1 cellular context compared by ENCODE assay signal in the genomic region with DNA sequence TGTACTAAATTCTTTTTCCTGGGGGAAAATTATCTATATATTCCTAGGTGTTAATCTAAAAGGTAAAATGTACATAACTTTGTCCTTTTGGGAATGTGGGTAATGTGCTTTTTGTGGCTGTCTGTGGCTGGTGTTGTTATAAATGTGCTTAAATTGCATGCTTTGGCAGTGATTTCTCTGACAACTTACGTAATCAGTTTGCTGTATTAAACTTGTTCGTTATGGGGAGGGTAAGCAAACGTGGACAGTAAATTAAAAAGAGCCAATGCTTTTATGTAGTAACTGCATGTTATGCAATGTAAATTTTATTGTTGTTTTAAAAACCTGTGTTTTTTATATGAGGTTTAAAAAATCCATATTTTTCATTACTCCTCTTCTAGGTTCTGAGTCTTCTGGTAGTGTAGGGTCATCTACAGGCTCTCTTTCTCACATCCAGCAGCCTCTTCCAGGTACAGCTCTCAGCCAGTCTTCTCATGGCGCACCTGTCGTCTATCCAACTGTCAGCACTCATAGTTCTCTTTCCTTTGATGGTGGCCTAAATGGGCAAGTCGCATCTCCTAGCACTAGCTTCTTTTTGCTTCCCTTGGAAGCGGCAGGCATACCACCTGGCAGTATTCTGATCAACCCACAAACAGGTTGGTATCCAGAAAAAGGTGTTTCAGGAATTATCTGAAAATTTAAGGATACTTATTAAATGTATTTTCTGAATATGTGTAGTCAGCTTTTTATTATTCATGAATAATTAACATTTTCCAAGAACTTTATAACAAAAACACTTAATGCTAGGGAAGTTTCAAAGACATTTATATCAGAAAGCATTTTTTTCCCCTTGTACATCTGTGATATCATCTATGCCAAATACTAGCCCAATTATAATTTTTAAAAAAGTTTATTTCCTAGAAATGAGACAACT.
TF ChIP-seq lines count a peak whose summit lies in the region.

No MANE protein-coding gene starts in this region.

TF ChIP-seq in GM23338, 12 proteins besides CTCF, POLR2A, EP300 and RAD21 (continued from another document):
- TF ChIP-seq, protein P1, sequence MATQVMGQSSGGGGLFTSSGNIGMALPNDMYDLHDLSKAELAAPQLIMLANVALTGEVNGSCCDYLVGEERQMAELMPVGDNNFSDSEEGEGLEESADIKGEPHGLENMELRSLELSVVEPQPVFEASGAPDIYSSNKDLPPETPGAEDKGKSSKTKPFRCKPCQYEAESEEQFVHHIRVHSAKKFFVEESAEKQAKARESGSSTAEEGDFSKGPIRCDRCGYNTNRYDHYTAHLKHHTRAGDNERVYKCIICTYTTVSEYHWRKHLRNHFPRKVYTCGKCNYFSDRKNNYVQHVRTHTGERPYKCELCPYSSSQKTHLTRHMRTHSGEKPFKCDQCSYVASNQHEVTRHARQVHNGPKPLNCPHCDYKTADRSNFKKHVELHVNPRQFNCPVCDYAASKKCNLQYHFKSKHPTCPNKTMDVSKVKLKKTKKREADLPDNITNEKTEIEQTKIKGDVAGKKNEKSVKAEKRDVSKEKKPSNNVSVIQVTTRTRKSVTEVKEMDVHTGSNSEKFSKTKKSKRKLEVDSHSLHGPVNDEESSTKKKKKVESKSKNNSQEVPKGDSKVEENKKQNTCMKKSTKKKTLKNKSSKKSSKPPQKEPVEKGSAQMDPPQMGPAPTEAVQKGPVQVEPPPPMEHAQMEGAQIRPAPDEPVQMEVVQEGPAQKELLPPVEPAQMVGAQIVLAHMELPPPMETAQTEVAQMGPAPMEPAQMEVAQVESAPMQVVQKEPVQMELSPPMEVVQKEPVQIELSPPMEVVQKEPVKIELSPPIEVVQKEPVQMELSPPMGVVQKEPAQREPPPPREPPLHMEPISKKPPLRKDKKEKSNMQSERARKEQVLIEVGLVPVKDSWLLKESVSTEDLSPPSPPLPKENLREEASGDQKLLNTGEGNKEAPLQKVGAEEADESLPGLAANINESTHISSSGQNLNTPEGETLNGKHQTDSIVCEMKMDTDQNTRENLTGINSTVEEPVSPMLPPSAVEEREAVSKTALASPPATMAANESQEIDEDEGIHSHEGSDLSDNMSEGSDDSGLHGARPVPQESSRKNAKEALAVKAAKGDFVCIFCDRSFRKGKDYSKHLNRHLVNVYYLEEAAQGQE (IDR thresholded peaks at IDR 0.05; ENCODE audit: unreplicated experiment), result no peak
- TF ChIP-seq, protein P2, sequence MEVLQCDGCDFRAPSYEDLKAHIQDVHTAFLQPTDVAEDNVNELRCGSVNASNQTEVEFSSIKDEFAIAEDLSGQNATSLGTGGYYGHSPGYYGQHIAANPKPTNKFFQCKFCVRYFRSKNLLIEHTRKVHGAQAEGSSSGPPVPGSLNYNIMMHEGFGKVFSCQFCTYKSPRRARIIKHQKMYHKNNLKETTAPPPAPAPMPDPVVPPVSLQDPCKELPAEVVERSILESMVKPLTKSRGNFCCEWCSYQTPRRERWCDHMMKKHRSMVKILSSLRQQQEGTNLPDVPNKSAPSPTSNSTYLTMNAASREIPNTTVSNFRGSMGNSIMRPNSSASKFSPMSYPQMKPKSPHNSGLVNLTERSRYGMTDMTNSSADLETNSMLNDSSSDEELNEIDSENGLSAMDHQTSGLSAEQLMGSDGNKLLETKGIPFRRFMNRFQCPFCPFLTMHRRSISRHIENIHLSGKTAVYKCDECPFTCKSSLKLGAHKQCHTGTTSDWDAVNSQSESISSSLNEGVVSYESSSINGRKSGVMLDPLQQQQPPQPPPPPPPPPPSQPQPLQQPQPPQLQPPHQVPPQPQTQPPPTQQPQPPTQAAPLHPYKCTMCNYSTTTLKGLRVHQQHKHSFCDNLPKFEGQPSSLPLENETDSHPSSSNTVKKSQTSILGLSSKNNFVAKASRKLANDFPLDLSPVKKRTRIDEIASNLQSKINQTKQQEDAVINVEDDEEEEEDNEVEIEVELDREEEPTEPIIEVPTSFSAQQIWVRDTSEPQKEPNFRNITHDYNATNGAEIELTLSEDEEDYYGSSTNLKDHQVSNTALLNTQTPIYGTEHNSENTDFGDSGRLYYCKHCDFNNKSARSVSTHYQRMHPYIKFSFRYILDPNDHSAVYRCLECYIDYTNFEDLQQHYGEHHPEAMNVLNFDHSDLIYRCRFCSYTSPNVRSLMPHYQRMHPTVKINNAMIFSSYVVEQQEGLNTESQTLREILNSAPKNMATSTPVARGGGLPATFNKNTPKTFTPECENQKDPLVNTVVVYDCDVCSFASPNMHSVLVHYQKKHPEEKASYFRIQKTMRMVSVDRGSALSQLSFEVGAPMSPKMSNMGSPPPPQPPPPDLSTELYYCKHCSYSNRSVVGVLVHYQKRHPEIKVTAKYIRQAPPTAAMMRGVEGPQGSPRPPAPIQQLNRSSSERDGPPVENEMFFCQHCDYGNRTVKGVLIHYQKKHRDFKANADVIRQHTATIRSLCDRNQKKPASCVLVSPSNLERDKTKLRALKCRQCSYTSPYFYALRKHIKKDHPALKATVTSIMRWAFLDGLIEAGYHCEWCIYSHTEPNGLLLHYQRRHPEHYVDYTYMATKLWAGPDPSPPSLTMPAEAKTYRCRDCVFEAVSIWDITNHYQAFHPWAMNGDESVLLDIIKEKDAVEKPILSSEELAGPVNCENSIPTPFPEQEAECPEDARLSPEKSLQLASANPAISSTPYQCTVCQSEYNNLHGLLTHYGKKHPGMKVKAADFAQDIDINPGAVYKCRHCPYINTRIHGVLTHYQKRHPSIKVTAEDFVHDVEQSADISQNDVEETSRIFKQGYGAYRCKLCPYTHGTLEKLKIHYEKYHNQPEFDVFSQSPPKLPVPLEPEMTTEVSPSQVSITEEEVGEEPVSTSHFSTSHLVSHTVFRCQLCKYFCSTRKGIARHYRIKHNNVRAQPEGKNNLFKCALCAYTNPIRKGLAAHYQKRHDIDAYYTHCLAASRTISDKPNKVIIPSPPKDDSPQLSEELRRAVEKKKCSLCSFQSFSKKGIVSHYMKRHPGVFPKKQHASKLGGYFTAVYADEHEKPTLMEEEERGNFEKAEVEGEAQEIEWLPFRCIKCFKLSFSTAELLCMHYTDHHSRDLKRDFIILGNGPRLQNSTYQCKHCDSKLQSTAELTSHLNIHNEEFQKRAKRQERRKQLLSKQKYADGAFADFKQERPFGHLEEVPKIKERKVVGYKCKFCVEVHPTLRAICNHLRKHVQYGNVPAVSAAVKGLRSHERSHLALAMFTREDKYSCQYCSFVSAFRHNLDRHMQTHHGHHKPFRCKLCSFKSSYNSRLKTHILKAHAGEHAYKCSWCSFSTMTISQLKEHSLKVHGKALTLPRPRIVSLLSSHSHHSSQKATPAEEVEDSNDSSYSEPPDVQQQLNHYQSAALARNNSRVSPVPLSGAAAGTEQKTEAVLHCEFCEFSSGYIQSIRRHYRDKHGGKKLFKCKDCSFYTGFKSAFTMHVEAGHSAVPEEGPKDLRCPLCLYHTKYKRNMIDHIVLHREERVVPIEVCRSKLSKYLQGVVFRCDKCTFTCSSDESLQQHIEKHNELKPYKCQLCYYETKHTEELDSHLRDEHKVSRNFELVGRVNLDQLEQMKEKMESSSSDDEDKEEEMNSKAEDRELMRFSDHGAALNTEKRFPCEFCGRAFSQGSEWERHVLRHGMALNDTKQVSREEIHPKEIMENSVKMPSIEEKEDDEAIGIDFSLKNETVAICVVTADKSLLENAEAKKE (CRISPR knock-in tag; IDR thresholded peaks at IDR 0.05), result no peak
- TF ChIP-seq STAT1 (IDR thresholded peaks at IDR 0.05; ENCODE audit: unreplicated experiment) (no peak), JUNB (IDR thresholded peaks at IDR 0.05; ENCODE audit: unreplicated experiment) (no peak), ZNF114 (CRISPR knock-in tag; IDR thresholded peaks at IDR 0.05) (no peak), POLR2AphosphoS5 (IDR thresholded peaks at IDR 0.05; ENCODE audit: low read depth) (no peak), CREB1 (CRISPR knock-in tag; IDR thresholded peaks at IDR 0.05; ENCODE audit: low read depth) (no peak), ZNF331 (CRISPR knock-in tag; IDR thresholded peaks at IDR 0.05; ENCODE audit: low read depth) (no peak), EZH2 (IDR thresholded peaks at IDR 0.05; ENCODE audit: low read depth, unreplicated experiment) (no peak), EZH2phosphoT487 (IDR thresholded peaks at IDR 0.05; ENCODE audit: unreplicated experiment) (no peak)
- TF ChIP-seq, protein P3, sequence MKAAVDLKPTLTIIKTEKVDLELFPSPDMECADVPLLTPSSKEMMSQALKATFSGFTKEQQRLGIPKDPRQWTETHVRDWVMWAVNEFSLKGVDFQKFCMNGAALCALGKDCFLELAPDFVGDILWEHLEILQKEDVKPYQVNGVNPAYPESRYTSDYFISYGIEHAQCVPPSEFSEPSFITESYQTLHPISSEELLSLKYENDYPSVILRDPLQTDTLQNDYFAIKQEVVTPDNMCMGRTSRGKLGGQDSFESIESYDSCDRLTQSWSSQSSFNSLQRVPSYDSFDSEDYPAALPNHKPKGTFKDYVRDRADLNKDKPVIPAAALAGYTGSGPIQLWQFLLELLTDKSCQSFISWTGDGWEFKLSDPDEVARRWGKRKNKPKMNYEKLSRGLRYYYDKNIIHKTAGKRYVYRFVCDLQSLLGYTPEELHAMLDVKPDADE (IDR thresholded peaks at IDR 0.05), result no peak
